21 cellular contexts compared by ENCODE assay signal in genomic region chr6:139355172-139355571, GRCh38. TPM values are rescaled to one million over a fixed set of nuclear protein-coding genes. Genes with fewer than 3 reads are reported as not detected.
A peak's percentile ranks its signal among the peaks of the same experiment; 100 is the strongest.
DNase-seq lines count a peak whose midpoint lies in the region; ATAC-seq lines count a peak whose summit lies in the region.
"Had no signal": no experiment of that assay in that cellular context is flagged by ENCODE, and none has a peak within 500 bp of the region (broad histone marks: within the 10 kb centered on the region; RNA-seq: fewer than 3 reads in every experiment).

No MANE protein-coding gene starts in this region.

- H3K4me2 ChIP-seq in trophoblast cell (ENCODE audit: low read length): no peak overlapping the region
- H3K4me2 ChIP-seq: GM23338 had no signal

- H2BK5ac ChIP-seq in trophoblast cell (ENCODE audit: low read depth, low read length, poor library complexity): no peak overlapping the region

- H4K8ac ChIP-seq in trophoblast cell (ENCODE audit: low read depth, low read length): no peak overlapping the region

- no peak overlapping the region for H2BK120ac ChIP-seq in trophoblast cell (ENCODE audit: insufficient read depth, low read length, poor library complexity)

- no peak overlapping the region for H2AFZ ChIP-seq in trophoblast cell (ENCODE audit: insufficient read depth, low read length, poor library complexity)

- H2AK5ac ChIP-seq in trophoblast cell (ENCODE audit: low read length): no peak overlapping the region

- no peak overlapping the region for H3K23ac ChIP-seq in trophoblast cell (ENCODE audit: low read length)

- H3K4me3 ChIP-seq in trophoblast cell (ENCODE audit: low read depth, low read length): no peak overlapping the region
- H3K4me3 ChIP-seq: esophagus muscularis mucosa, GM23338, K562 had no signal

- no CpG with 5 or more reads among the region's 2 CpGs for WGBS in trophoblast cell (ENCODE audit: extremely low coverage, insufficient coverage, insufficient read length)

- H3K4me1 ChIP-seq in trophoblast cell (ENCODE audit: control insufficient read depth in 1 of 2, insufficient read depth in 2 of 2, low read length in 2 of 2): no peaks in the 10 kb centered on the region
- H3K4me1 ChIP-seq: esophagus muscularis mucosa had no signal

- no peak overlapping the region for H3K4ac ChIP-seq in trophoblast cell (ENCODE audit: low read depth, low read length)

- no peak overlapping the region for H3K14ac ChIP-seq in trophoblast cell (ENCODE audit: low read length)

- H3K27ac ChIP-seq in trophoblast cell (ENCODE audit: low read depth, low read length): no peak overlapping the region
- H3K27ac ChIP-seq: esophagus muscularis mucosa had no signal

- H3K9ac ChIP-seq in trophoblast cell (ENCODE audit: low read length): no peak overlapping the region

- H3K79me2 ChIP-seq in trophoblast cell (ENCODE audit: control insufficient read depth, insufficient read depth, low read length, poor library complexity): no peaks in the 10 kb centered on the region

- H2BK12ac ChIP-seq in trophoblast cell (ENCODE audit: low read length): no peak overlapping the region

- H3K9me3 ChIP-seq in trophoblast cell (ENCODE audit: insufficient read depth, low read depth, low read length): peaks cover 1% of the 10 kb centered on the region
- H3K9me3 ChIP-seq: esophagus muscularis mucosa had no signal

- H3K27me3 ChIP-seq in trophoblast cell (ENCODE audit: insufficient read depth, low read length): no peaks in the 10 kb centered on the region
- H3K27me3 ChIP-seq: esophagus muscularis mucosa had no signal

- DNase-seq in trophoblast cell (no peak), DMS79 treated with DMSO at 0.1 percent for 48 hours (lab: John Stamatoyannopoulos, UW) (no peak), NOMO-1 treated with DMSO at 0.1 percent for 48 hours (lab: John Stamatoyannopoulos, UW; ENCODE audit: unreplicated experiment) (no peak), anterior cingulate cortex (lab: John Stamatoyannopoulos, UW) (no peak)
- DNase-seq: activated effector memory CD4-positive, alpha-beta T cell treated with anti-CD3 and anti-CD28 coated beads, Interleukin-2, amount 50 U/mL, for 16 hours; aorta; CD8-positive, alpha-beta T cell; DND-41; effector CD4-positive, alpha-beta T cell; NCI-H187 treated with DMSO at 0.1 percent for 48 hours; NCI-H446 treated with DMSO at 0.1 percent for 48 hours; nephron progenitor cell; posterior cingulate gyrus had no signal

- H3K18ac ChIP-seq in trophoblast cell (ENCODE audit: low read length): no peak overlapping the region

- H4K91ac ChIP-seq in trophoblast cell (ENCODE audit: low read depth, low read length): no peak overlapping the region

- H3K36me3 ChIP-seq in trophoblast cell (ENCODE audit: control insufficient read depth in 1 of 2, insufficient read depth in 2 of 2, low read length in 2 of 2): no peaks in the 10 kb centered on the region
- H3K36me3 ChIP-seq: esophagus muscularis mucosa had no signal

- peaks cover 1% of the 10 kb centered on the region for H3K79me1 ChIP-seq in trophoblast cell (ENCODE audit: low read length)

- ATAC-seq in GM18502 (IDR thresholded peaks at IDR 0.05; ENCODE audit: poor library complexity, unreplicated experiment): peak; percentile 68
- peak; percentile 73 for ATAC-seq in GM18907 (IDR thresholded peaks at IDR 0.05; ENCODE audit: unreplicated experiment)
- ATAC-seq in HG02763 (IDR thresholded peaks at IDR 0.05; ENCODE audit: unreplicated experiment): peak; percentile 71
- ATAC-seq in HG03378 (IDR thresholded peaks at IDR 0.05; ENCODE audit: unreplicated experiment): peak; percentile 87
- ATAC-seq: CD8-positive, alpha-beta T cell; GM23338; K562; WTC11 had no signal

- H4K12ac ChIP-seq in trophoblast cell (ENCODE audit: low read depth, low read length): no peak overlapping the region

RNA-seq across cellular contexts. Expression of gene CITED2, which starts 19.3 kb away (rescaled TPM):
- polyA plus RNA-seq in trophoblast cell (2013): 250 and 268 TPM in 2 replicates
